ENCODE assay signal across 1 cellular context in genomic region chr7:141550694-141551079, GRCh38.
TF ChIP-seq lines count a peak whose summit lies in the region.

No MANE protein-coding gene starts in this region.

TF ChIP-seq in SK-N-SH, 30 proteins besides CTCF, POLR2A, EP300 and RAD21 (continued from another document):
- no peak for TF ChIP-seq NRF1 (IDR thresholded peaks at IDR 0.05; ENCODE audit: low read depth, low read length)
- TF ChIP-seq NFIC (IDR thresholded peaks at IDR 0.05; ENCODE audit: borderline replicate concordance) = no peak
